ENCODE assay signal across 10 cellular contexts in genomic region chr12:68497702-68498101, GRCh38.
DNase-seq lines count a peak whose midpoint lies in the region; ATAC-seq, FAIRE-seq and TF ChIP-seq lines count a peak whose summit lies in the region.
"Had no signal": no experiment of that assay in that cellular context is flagged by ENCODE, and none has a peak within 500 bp of the region (broad histone marks: within the 10 kb centered on the region; RNA-seq: fewer than 3 reads in every experiment).

No MANE protein-coding gene starts in this region.

- TF ChIP-seq CTCF in GM12865 (IDR thresholded peaks at IDR 0.05; ENCODE audit: insufficient read depth, low read depth, low read length, missing control alignments) (no peak), PC-9 (conservative IDR thresholded peaks at IDR 0.05) (no peak), cardiac fibroblast (IDR thresholded peaks at IDR 0.05; ENCODE audit: low read depth, low read length) (no peak), retinal pigment epithelial cell (conservative IDR thresholded peaks at IDR 0.05; ENCODE audit: low read depth, low read length) (no peak), esophagus squamous epithelium (IDR thresholded peaks at IDR 0.05) (no peak)

- H3K4me2 ChIP-seq in PC-9, result peak overlapping the region; percentile 10

- CTCF ChIA-PET in PC-9 (lab: Charles Lee), result no interaction called here

- no peak for ATAC-seq in HG02840 (IDR thresholded peaks at IDR 0.05; ENCODE audit: low FRiP score, unreplicated experiment)

- H2AFZ ChIP-seq in PC-9, result no peak overlapping the region

- DNase-seq in GM12865 (ENCODE audit: low read depth), result peak; percentile 31
- peak; percentile 16 to 87 for DNase-seq in PC-9
- DNase-seq in cardiac fibroblast (ENCODE audit: low read depth in 2 of 2), result peak; percentile 58 to 88
- peak; percentile 100 for DNase-seq in retinal pigment epithelial cell (ENCODE audit: low read depth)
- no peak for DNase-seq in GM19239 (ENCODE audit: insufficient read length, low spot score)
- DNase-seq in NCI-H2171 (lab: John Stamatoyannopoulos, UW), result no peak
- no peak for DNase-seq in esophagus squamous epithelium (lab: John Stamatoyannopoulos, UW)
- DNase-seq: stimulated activated CD4-positive, alpha-beta T cell treated with anti-CD3 and anti-CD28 coated beads, Interleukin-1b, Interleukin-23, amount 100 ng/mL, for 48 hours had no signal

- WGBS in esophagus squamous epithelium, 2 donors, result 12 to 33% methylated on average over 3 of the region's 3 CpGs

- no peaks in the 10 kb centered on the region for H3K9me3 ChIP-seq in PC-9 (ENCODE audit: insufficient read depth, low read depth)
- H3K9me3 ChIP-seq in esophagus squamous epithelium, result no peaks in the 10 kb centered on the region

- intact Hi-C loops in PC-9 (cut with micrococcal nuclease; ENCODE audit: unreplicated experiment) (no loop called here), esophagus squamous epithelium (cut with DNase I) (no loop called here)

- H3K27me3 ChIP-seq in PC-9 (ENCODE audit: insufficient read depth, low read depth), result no peaks in the 10 kb centered on the region
- H3K27me3 ChIP-seq in esophagus squamous epithelium, result peaks cover 0 to 5% (median 0%) of the 10 kb centered on the region in 4 donors

- POLR2A ChIA-PET in PC-9 (lab: Charles Lee; ENCODE audit: unreplicated experiment), result interaction anchor here (0.6 kb wide), 1 partner anchor 311 kb away, joined by 4 read pairs; no protein-coding TSS in a partner anchor

- H3K4me3 ChIP-seq in GM12865 (ENCODE audit: low read depth, low read length) (no peak overlapping the region), PC-9 (no peak overlapping the region), cardiac fibroblast (replicated peaks in 1 of 2; ENCODE audit: low read depth in 2 of 2, low read length in 2 of 2) (no peak overlapping the region), retinal pigment epithelial cell (ENCODE audit: low read length) (no peak overlapping the region), esophagus squamous epithelium (no peak overlapping the region)

- H3K79me2 ChIP-seq in PC-9 (ENCODE audit: low read depth), result no peaks in the 10 kb centered on the region

- TF ChIP-seq POLR2A in esophagus squamous epithelium (IDR thresholded peaks at IDR 0.05), result no peak

- no TSS peak for BruUV-seq in PC-9 (replicated peaks; lab: Mats Ljungman, UMichigan)

- H3K27ac ChIP-seq in PC-9 (no peak overlapping the region), esophagus squamous epithelium (no peak overlapping the region)

- H3K9me2 ChIP-seq in PC-9 (ENCODE audit: insufficient read depth), result no peaks in the 10 kb centered on the region

- no peak for FAIRE-seq in GM19239 (lab: Jason Lieb, UNC)
- FAIRE-seq: GM12891 had no signal

- H3F3A ChIP-seq in PC-9 (ENCODE audit: insufficient read depth, low read depth), result peaks cover 10% of the 10 kb centered on the region

- no peaks in the 10 kb centered on the region for H4K20me1 ChIP-seq in PC-9 (ENCODE audit: insufficient read depth)

- H3K36me3 ChIP-seq in PC-9 (ENCODE audit: low read depth), result no peaks in the 10 kb centered on the region
- no peaks in the 10 kb centered on the region for H3K36me3 ChIP-seq in esophagus squamous epithelium

- H3K4me1 ChIP-seq in PC-9 (replicated peaks; ENCODE audit: insufficient read depth) (peaks cover 12% of the 10 kb centered on the region; the same call in 1 of the 2 replicates), esophagus squamous epithelium (peaks cover 0 to 12% (median 5%) of the 10 kb centered on the region in 3 donors)

Comparison
In these comparisons a context has a peak if more than half of its experiments do, and no peak if none do; other contexts are left out.
1. DNase-seq: peak in GM12865 (single experiment), PC-9 (2 of 2), cardiac fibroblast (2 of 2) and retinal pigment epithelial cell (single experiment); none in GM19239 (single experiment), NCI-H2171 (single experiment) and esophagus squamous epithelium (single experiment).